ENCODE assay signal across 15 cellular contexts in genomic region chr17:30793282-30793977, GRCh38. TPM values are rescaled to one million over a fixed set of nuclear protein-coding genes. Genes with fewer than 3 reads are reported as not detected.
DNase-seq lines count a peak whose midpoint lies in the region; ATAC-seq and TF ChIP-seq lines count a peak whose summit lies in the region.
"Had no signal": no experiment of that assay in that cellular context is flagged by ENCODE, and none has a peak within 500 bp of the region (broad histone marks: within the 10 kb centered on the region; RNA-seq: fewer than 3 reads in every experiment).

No MANE protein-coding gene starts in this region.

- H3K4me3 Mint-ChIP-seq in CD14-positive monocyte (no peak overlapping the region), brain (no peak overlapping the region), endodermal cell (no peak overlapping the region)
- H3K4me3 Mint-ChIP-seq in CD4-positive, CD25-positive, alpha-beta regulatory T cell = no peak overlapping the region

- H3K27ac Mint-ChIP-seq in CD14-positive monocyte = peak overlapping the region in 4 of 7 donors; percentile 8 to 59 (median 49)
- peak overlapping the region in 2 of 3 donors; percentile 79 to 83 for H3K27ac Mint-ChIP-seq in CD4-positive, CD25-positive, alpha-beta regulatory T cell
- peak overlapping the region in 3 of 5 experiments; percentile 40 to 77 (median 74) for H3K27ac Mint-ChIP-seq in brain
- no peak overlapping the region for H3K27ac Mint-ChIP-seq in endodermal cell

- no peaks in the 10 kb centered on the region for H3K27me3 ChIP-seq in CD4-positive, CD25-positive, alpha-beta regulatory T cell (ENCODE audit: control insufficient read depth, insufficient read depth, low read length)
- no peaks in the 10 kb centered on the region for H3K27me3 ChIP-seq in endodermal cell (ENCODE audit: control insufficient read depth, insufficient read depth, low read length, poor library complexity, severe bottlenecking)
- H3K27me3 ChIP-seq: upper lobe of left lung had no signal

- H3K27me3 Mint-ChIP-seq in CD14-positive monocyte (ENCODE audit: low read depth in 3 of 3) (no peaks in the 10 kb centered on the region), brain (no peaks in the 10 kb centered on the region), endodermal cell (ENCODE audit: insufficient read depth) (no peaks in the 10 kb centered on the region)
- H3K27me3 Mint-ChIP-seq in CD4-positive, CD25-positive, alpha-beta regulatory T cell = no peaks in the 10 kb centered on the region

- no peak overlapping the region for H3K4me3 ChIP-seq in CD4-positive, CD25-positive, alpha-beta regulatory T cell (ENCODE audit: low read depth, low read length)
- H3K4me3 ChIP-seq in SK-N-MC (no peak overlapping the region), endodermal cell (ENCODE audit: low read length) (no peak overlapping the region)
- H3K4me3 ChIP-seq: upper lobe of left lung had no signal

- no peak overlapping the region for H3K27ac ChIP-seq in CD4-positive, CD25-positive, alpha-beta regulatory T cell (ENCODE audit: insufficient read depth, low read length, poor library complexity, severe bottlenecking)
- H3K27ac ChIP-seq in SK-N-MC (0 out of 2 replicates have a peak overlapping the region, but pooled peaks have one; percentile 30), endodermal cell (ENCODE audit: low read depth, low read length) (no peak overlapping the region)
- H3K27ac ChIP-seq: upper lobe of left lung had no signal

- no peaks in the 10 kb centered on the region for H3K4me1 Mint-ChIP-seq in CD14-positive monocyte
- peaks cover 17 to 46% (median 28%) of the 10 kb centered on the region in 4 donors for H3K4me1 Mint-ChIP-seq in CD4-positive, CD25-positive, alpha-beta regulatory T cell
- H3K4me1 Mint-ChIP-seq in brain = no peaks in the 10 kb centered on the region
- H3K4me1 Mint-ChIP-seq in endodermal cell = no peaks in the 10 kb centered on the region

- H3K9me3 Mint-ChIP-seq in CD14-positive monocyte = no peaks in the 10 kb centered on the region
- H3K9me3 Mint-ChIP-seq in CD4-positive, CD25-positive, alpha-beta regulatory T cell = no peaks in the 10 kb centered on the region
- H3K9me3 Mint-ChIP-seq in brain = no peaks in the 10 kb centered on the region
- no peaks in the 10 kb centered on the region for H3K9me3 Mint-ChIP-seq in endodermal cell

- DNase-seq in CD14-positive monocyte (ENCODE audit: low spot score) (no peak), SK-N-MC (ENCODE audit: low read depth, low spot score) (no peak), NCI-H1048 (lab: John Stamatoyannopoulos, UW) (no peak), endodermal cell (no peak)
- DNase-seq in CD4-positive, CD25-positive, alpha-beta regulatory T cell = no peak
- DNase-seq: activated CD4-positive, alpha-beta T cell treated with anti-CD3 and anti-CD28 coated beads, Interleukin-2, amount 50 U/mL, for 48 hours; AML-193; aorta; head of caudate nucleus; NCI-H1105; NCI-H524; stimulated activated naive CD4-positive, alpha-beta T cell treated with Interleukin-2 at 50 U/mL for 16 hours; upper lobe of left lung had no signal

- no peaks in the 10 kb centered on the region for H3K9me3 ChIP-seq in CD4-positive, CD25-positive, alpha-beta regulatory T cell (ENCODE audit: control insufficient read depth in 2 of 2, low read length in 2 of 2)
- H3K9me3 ChIP-seq in SK-N-MC (ENCODE audit: low read depth, low read length) (no peaks in the 10 kb centered on the region), endodermal cell (ENCODE audit: control insufficient read depth, low read length) (no peaks in the 10 kb centered on the region)
- H3K9me3 ChIP-seq: upper lobe of left lung had no signal

- H3K9ac ChIP-seq in SK-N-MC (ENCODE audit: insufficient read length) (no peak overlapping the region), endodermal cell (ENCODE audit: extremely low read depth, low read length, poor library complexity, severe bottlenecking) (no peak overlapping the region)

- H3K4me1 ChIP-seq in CD4-positive, CD25-positive, alpha-beta regulatory T cell (ENCODE audit: control insufficient read depth, insufficient read depth, low read length, poor library complexity, severe bottlenecking) = peaks cover 13% of the 10 kb centered on the region
- H3K4me1 ChIP-seq in endodermal cell (ENCODE audit: control insufficient read depth, insufficient read depth, low read length) = no peaks in the 10 kb centered on the region
- H3K4me1 ChIP-seq: upper lobe of left lung had no signal

- 95 to 97% methylated on average over 7 to 8 of the region's 9 CpGs for WGBS in endodermal cell (ENCODE audit: insufficient coverage in 1 of 2, insufficient read length in 1 of 2), 2 experiments

- no peak for ATAC-seq in CD4-positive, CD25-positive, alpha-beta regulatory T cell (ENCODE audit: low read depth in 2 of 2)
- ATAC-seq in HG03135 (IDR thresholded peaks at IDR 0.05; ENCODE audit: unreplicated experiment) = no peak

- H3K36me3 Mint-ChIP-seq in CD14-positive monocyte (peaks cover 76 to 96% of the 10 kb centered on the region in 2 donors), brain (peaks cover 69% of the 10 kb centered on the region), endodermal cell (ENCODE audit: low read depth) (peaks cover 70% of the 10 kb centered on the region)
- peaks cover 53% of the 10 kb centered on the region for H3K36me3 Mint-ChIP-seq in CD4-positive, CD25-positive, alpha-beta regulatory T cell

- intact Hi-C loops in CD14-positive monocyte (cut with micrococcal nuclease) = no loop called here

- H3K36me3 ChIP-seq in CD4-positive, CD25-positive, alpha-beta regulatory T cell (ENCODE audit: control insufficient read depth, insufficient read depth, low read length) = peaks cover 81% of the 10 kb centered on the region
- peaks cover 74% of the 10 kb centered on the region for H3K36me3 ChIP-seq in SK-N-MC (ENCODE audit: insufficient read depth, low read length)
- peaks cover 84% of the 10 kb centered on the region for H3K36me3 ChIP-seq in endodermal cell (ENCODE audit: control insufficient read depth, insufficient read depth, low read length)

- TF ChIP-seq CTCF in CD14-positive monocyte (IDR thresholded peaks at IDR 0.05) = no peak
- no peak for TF ChIP-seq CTCF in brain (conservative IDR thresholded peaks at IDR 0.05)
- no peak for TF ChIP-seq CTCF in endodermal cell (conservative IDR thresholded peaks at IDR 0.05)

RNA-seq across cellular contexts. Expression of gene CRLF3, which starts 31.1 kb away (rescaled TPM):
- polyA plus RNA-seq in CD14-positive monocyte (10 to 100 TPM; 88.5 to 92.8 TPM), brain (ENCODE audit: insufficient read depth, low read depth, low replicate concordance) (5.8 TPM)
- total RNA-seq in CD4-positive, CD25-positive, alpha-beta regulatory T cell = 76.2 TPM
- 100 to 1,000 TPM; 101 to 169 (median 131) TPM for polyA plus RNA-seq in CD4-positive, CD25-positive, alpha-beta regulatory T cell
- 10 to 100 TPM; 26.1 to 31.2 TPM for total RNA-seq in endodermal cell
- 11.2 TPM for polyA plus RNA-seq in endodermal cell (2013, experiment 1 of 2)
- polyA plus RNA-seq in endodermal cell (2013, experiment 2 of 2) = 11.7 TPM

RNA-seq across cellular contexts. Expression of gene ATAD5, which starts 38.3 kb away (rescaled TPM):
- polyA plus RNA-seq in CD14-positive monocyte = under 1 TPM; 0.24 to 0.42 TPM
- total RNA-seq in CD4-positive, CD25-positive, alpha-beta regulatory T cell = 5.7 TPM
- 1 to 10 TPM in 3 of 4 donors, under 1 TPM in 1; 0.72 to 1.5 (median 1.2) TPM for polyA plus RNA-seq in CD4-positive, CD25-positive, alpha-beta regulatory T cell
- polyA plus RNA-seq in brain (ENCODE audit: insufficient read depth, low read depth, low replicate concordance) = 0.56 TPM
- 10 to 100 TPM; 20.3 to 29.7 TPM for total RNA-seq in endodermal cell
- 14.2 TPM for polyA plus RNA-seq in endodermal cell (2013, experiment 1 of 2)
- 17.1 TPM for polyA plus RNA-seq in endodermal cell (2013, experiment 2 of 2)

Comparison
In these comparisons a context has a peak if more than half of its experiments do, and no peak if none do; other contexts are left out.
1. RNA of gene CRLF3, which starts 31.1 kb away (polyA plus RNA-seq): 101 to 169 TPM in CD4-positive, CD25-positive, alpha-beta regulatory T cell and 88.5 to 92.8 TPM in CD14-positive monocyte; 5.8 TPM in brain (single experiment); every median in the first group is over 10 times any median in the second.